Comparison of ENCODE assay signal across 2 cellular contexts in genomic region chr1:46512135-46512791, GRCh38.
TF ChIP-seq lines count a peak whose summit lies in the region.

No MANE protein-coding gene starts in this region.

TF ChIP-seq in GM23338, 12 proteins besides CTCF, POLR2A, EP300 and RAD21:
- no peak for TF ChIP-seq EZH2 (IDR thresholded peaks at IDR 0.05; ENCODE audit: low read depth, unreplicated experiment)
- no peak for TF ChIP-seq EZH2phosphoT487 (IDR thresholded peaks at IDR 0.05; ENCODE audit: unreplicated experiment)
- TF ChIP-seq ETS1 (IDR thresholded peaks at IDR 0.05) = no peak
- TF ChIP-seq JUNB (IDR thresholded peaks at IDR 0.05; ENCODE audit: unreplicated experiment) = no peak
- no peak for TF ChIP-seq POLR2AphosphoS5 (IDR thresholded peaks at IDR 0.05; ENCODE audit: low read depth)
- TF ChIP-seq ZNF114 (CRISPR knock-in tag; IDR thresholded peaks at IDR 0.05) = no peak
- no peak for TF ChIP-seq CREB1 (CRISPR knock-in tag; IDR thresholded peaks at IDR 0.05; ENCODE audit: low read depth)
- no peak for TF ChIP-seq ZNF331 (CRISPR knock-in tag; IDR thresholded peaks at IDR 0.05; ENCODE audit: low read depth)
- TF ChIP-seq, protein P1, sequence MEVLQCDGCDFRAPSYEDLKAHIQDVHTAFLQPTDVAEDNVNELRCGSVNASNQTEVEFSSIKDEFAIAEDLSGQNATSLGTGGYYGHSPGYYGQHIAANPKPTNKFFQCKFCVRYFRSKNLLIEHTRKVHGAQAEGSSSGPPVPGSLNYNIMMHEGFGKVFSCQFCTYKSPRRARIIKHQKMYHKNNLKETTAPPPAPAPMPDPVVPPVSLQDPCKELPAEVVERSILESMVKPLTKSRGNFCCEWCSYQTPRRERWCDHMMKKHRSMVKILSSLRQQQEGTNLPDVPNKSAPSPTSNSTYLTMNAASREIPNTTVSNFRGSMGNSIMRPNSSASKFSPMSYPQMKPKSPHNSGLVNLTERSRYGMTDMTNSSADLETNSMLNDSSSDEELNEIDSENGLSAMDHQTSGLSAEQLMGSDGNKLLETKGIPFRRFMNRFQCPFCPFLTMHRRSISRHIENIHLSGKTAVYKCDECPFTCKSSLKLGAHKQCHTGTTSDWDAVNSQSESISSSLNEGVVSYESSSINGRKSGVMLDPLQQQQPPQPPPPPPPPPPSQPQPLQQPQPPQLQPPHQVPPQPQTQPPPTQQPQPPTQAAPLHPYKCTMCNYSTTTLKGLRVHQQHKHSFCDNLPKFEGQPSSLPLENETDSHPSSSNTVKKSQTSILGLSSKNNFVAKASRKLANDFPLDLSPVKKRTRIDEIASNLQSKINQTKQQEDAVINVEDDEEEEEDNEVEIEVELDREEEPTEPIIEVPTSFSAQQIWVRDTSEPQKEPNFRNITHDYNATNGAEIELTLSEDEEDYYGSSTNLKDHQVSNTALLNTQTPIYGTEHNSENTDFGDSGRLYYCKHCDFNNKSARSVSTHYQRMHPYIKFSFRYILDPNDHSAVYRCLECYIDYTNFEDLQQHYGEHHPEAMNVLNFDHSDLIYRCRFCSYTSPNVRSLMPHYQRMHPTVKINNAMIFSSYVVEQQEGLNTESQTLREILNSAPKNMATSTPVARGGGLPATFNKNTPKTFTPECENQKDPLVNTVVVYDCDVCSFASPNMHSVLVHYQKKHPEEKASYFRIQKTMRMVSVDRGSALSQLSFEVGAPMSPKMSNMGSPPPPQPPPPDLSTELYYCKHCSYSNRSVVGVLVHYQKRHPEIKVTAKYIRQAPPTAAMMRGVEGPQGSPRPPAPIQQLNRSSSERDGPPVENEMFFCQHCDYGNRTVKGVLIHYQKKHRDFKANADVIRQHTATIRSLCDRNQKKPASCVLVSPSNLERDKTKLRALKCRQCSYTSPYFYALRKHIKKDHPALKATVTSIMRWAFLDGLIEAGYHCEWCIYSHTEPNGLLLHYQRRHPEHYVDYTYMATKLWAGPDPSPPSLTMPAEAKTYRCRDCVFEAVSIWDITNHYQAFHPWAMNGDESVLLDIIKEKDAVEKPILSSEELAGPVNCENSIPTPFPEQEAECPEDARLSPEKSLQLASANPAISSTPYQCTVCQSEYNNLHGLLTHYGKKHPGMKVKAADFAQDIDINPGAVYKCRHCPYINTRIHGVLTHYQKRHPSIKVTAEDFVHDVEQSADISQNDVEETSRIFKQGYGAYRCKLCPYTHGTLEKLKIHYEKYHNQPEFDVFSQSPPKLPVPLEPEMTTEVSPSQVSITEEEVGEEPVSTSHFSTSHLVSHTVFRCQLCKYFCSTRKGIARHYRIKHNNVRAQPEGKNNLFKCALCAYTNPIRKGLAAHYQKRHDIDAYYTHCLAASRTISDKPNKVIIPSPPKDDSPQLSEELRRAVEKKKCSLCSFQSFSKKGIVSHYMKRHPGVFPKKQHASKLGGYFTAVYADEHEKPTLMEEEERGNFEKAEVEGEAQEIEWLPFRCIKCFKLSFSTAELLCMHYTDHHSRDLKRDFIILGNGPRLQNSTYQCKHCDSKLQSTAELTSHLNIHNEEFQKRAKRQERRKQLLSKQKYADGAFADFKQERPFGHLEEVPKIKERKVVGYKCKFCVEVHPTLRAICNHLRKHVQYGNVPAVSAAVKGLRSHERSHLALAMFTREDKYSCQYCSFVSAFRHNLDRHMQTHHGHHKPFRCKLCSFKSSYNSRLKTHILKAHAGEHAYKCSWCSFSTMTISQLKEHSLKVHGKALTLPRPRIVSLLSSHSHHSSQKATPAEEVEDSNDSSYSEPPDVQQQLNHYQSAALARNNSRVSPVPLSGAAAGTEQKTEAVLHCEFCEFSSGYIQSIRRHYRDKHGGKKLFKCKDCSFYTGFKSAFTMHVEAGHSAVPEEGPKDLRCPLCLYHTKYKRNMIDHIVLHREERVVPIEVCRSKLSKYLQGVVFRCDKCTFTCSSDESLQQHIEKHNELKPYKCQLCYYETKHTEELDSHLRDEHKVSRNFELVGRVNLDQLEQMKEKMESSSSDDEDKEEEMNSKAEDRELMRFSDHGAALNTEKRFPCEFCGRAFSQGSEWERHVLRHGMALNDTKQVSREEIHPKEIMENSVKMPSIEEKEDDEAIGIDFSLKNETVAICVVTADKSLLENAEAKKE (CRISPR knock-in tag; IDR thresholded peaks at IDR 0.05) = no peak
- TF ChIP-seq, protein P2, sequence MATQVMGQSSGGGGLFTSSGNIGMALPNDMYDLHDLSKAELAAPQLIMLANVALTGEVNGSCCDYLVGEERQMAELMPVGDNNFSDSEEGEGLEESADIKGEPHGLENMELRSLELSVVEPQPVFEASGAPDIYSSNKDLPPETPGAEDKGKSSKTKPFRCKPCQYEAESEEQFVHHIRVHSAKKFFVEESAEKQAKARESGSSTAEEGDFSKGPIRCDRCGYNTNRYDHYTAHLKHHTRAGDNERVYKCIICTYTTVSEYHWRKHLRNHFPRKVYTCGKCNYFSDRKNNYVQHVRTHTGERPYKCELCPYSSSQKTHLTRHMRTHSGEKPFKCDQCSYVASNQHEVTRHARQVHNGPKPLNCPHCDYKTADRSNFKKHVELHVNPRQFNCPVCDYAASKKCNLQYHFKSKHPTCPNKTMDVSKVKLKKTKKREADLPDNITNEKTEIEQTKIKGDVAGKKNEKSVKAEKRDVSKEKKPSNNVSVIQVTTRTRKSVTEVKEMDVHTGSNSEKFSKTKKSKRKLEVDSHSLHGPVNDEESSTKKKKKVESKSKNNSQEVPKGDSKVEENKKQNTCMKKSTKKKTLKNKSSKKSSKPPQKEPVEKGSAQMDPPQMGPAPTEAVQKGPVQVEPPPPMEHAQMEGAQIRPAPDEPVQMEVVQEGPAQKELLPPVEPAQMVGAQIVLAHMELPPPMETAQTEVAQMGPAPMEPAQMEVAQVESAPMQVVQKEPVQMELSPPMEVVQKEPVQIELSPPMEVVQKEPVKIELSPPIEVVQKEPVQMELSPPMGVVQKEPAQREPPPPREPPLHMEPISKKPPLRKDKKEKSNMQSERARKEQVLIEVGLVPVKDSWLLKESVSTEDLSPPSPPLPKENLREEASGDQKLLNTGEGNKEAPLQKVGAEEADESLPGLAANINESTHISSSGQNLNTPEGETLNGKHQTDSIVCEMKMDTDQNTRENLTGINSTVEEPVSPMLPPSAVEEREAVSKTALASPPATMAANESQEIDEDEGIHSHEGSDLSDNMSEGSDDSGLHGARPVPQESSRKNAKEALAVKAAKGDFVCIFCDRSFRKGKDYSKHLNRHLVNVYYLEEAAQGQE (IDR thresholded peaks at IDR 0.05; ENCODE audit: unreplicated experiment) = no peak
- TF ChIP-seq STAT1 (IDR thresholded peaks at IDR 0.05; ENCODE audit: unreplicated experiment) = no peak
- TF ChIP-seq NANOG (IDR thresholded peaks at IDR 0.05; ENCODE audit: borderline replicate concordance) = no peak

TF ChIP-seq in Ishikawa, 13 proteins besides CTCF, POLR2A, EP300 and RAD21:
- no peak for TF ChIP-seq TAF1 (IDR thresholded peaks at IDR 0.05; ENCODE audit: low read depth)
- TF ChIP-seq MAX (IDR thresholded peaks at IDR 0.05) = no peak
- TF ChIP-seq, protein P2 (IDR thresholded peaks at IDR 0.05; ENCODE audit: low read depth) = no peak
- no peak for TF ChIP-seq YY1 (IDR thresholded peaks at IDR 0.05; ENCODE audit: low read depth)
- no peak for TF ChIP-seq USF1 (IDR thresholded peaks at IDR 0.05)
- TF ChIP-seq CREB1 (IDR thresholded peaks at IDR 0.05; ENCODE audit: low read depth) = no peak
- 0 out of 2 replicates have a peak, but pooled peaks have one; percentile 38 for TF ChIP-seq ZBTB7A (IDR thresholded peaks at IDR 0.05; ENCODE audit: low read depth)
- no peak for TF ChIP-seq EGR1 (IDR thresholded peaks at IDR 0.05)
